ENCODE assay signal across 8 cellular contexts in the genomic region with DNA sequence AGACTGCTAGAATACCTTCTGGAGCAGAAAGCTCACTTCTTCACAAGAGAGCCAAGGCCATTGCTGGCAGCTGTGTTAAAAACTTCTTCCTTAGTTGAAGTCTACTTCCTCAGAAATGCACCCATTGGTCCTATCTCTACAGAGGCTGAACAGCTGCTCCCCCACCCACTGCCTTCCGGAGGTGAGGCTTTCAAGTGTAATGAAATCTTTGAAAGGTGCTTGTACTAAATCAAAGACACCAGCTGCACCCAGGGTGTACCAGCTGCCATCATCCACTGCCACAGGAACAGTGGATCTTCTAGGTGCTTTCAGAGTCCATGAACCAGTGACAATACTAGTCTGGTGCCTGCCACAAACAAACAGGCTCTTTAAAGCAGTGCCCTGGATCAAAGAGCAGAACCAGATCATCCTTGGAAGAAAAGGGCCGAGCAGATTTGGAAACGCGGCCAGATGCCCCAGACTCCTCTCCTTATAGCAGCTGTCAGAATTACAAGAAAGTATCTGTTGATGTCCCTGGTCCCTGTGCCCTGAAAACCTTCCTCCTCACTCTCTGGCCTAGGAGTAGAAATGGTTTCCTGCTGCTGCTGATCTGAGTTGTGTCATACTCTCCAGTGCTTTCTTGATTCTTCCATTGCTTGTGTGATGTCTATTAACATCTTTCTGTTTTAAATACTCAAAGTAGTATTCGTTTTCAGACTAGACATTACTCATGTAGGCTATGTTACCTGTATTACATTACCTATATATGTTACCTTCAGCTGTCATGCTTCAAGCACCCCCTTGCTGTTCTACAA. TPM values are rescaled to one million over a fixed set of nuclear protein-coding genes. Genes with fewer than 3 reads are reported as not detected.
DNase-seq lines count a peak whose midpoint lies in the region; ATAC-seq and TF ChIP-seq lines count a peak whose summit lies in the region.

No MANE protein-coding gene starts in this region.

- H3K4me1 Mint-ChIP-seq in endothelial cell (ENCODE audit: unreplicated experiment): peaks cover 9% of the 10 kb centered on the region

- no peak overlapping the region for H3K4me3 Mint-ChIP-seq in endothelial cell (ENCODE audit: unreplicated experiment)

- TF ChIP-seq CTCF in GM10266 (IDR thresholded peaks at IDR 0.05; ENCODE audit: control insufficient read depth, insufficient read depth, low read depth, missing control alignments): no peak
- no peak for TF ChIP-seq CTCF in endothelial cell (IDR thresholded peaks at IDR 0.05; ENCODE audit: unreplicated experiment)

- no peak for ATAC-seq in HG02885 (IDR thresholded peaks at IDR 0.05; ENCODE audit: poor library complexity, unreplicated experiment)

- no peak overlapping the region for H3K27ac Mint-ChIP-seq in endothelial cell (ENCODE audit: unreplicated experiment)

- no peaks in the 10 kb centered on the region for H3K36me3 Mint-ChIP-seq in endothelial cell (ENCODE audit: low read depth, unreplicated experiment)

- H3K27me3 Mint-ChIP-seq in endothelial cell (ENCODE audit: unreplicated experiment): peaks cover 2% of the 10 kb centered on the region

- no peaks in the 10 kb centered on the region for H3K9me3 Mint-ChIP-seq in endothelial cell (ENCODE audit: unreplicated experiment)

- peak; percentile 46 for DNase-seq in GM10266 (ENCODE audit: extremely low spot score)
- DNase-seq in SKM-1 (lab: John Stamatoyannopoulos, UW; ENCODE audit: unreplicated experiment): peak; percentile 13
- DNase-seq in activated T-helper 1 cell treated with Interleukin-2 at 50 U/mL for 16 hours (ENCODE audit: low read depth): peak; percentile 42
- DNase-seq in stimulated activated CD4-positive, alpha-beta T cell treated with anti-CD3 and anti-CD28 coated beads, Interleukin-1b, Interleukin-23, amount 100 ng/mL, for 1 hour (ENCODE audit: low read depth in 2 of 2): peak; percentile 16 to 18
- DNase-seq in endothelial cell (ENCODE audit: low spot score): no peak
- no peak for DNase-seq in NCI-H1092 (lab: John Stamatoyannopoulos, UW)
- no peak for DNase-seq in DMS53 (lab: John Stamatoyannopoulos, UW)

RNA-seq across cellular contexts. Expression of gene HERC1, which starts 26.6 kb away (rescaled TPM):
- total RNA-seq in endothelial cell (ENCODE audit: unreplicated experiment): 125 TPM

Comparison
In these comparisons a context has a peak if more than half of its experiments do, and no peak if none do; other contexts are left out.
1. DNase-seq: peak in GM10266 (single experiment), SKM-1 (single experiment), activated T-helper 1 cell treated with Interleukin-2 at 50 U/mL for 16 hours (single experiment) and stimulated activated CD4-positive, alpha-beta T cell treated with anti-CD3 and anti-CD28 coated beads, Interleukin-1b, Interleukin-23, amount 100 ng/mL, for 1 hour (2 of 2); none in endothelial cell (single experiment), NCI-H1092 (single experiment) and DMS53 (single experiment).